In genomic region chr4:79198886-79199591, GRCh38 we compare ENCODE assay signal across 13 cellular contexts.
DNase-seq lines count a peak whose midpoint lies in the region; ATAC-seq and TF ChIP-seq lines count a peak whose summit lies in the region.
"Had no signal": no experiment of that assay in that cellular context is flagged by ENCODE, and none has a peak within 500 bp of the region (broad histone marks: within the 10 kb centered on the region; RNA-seq: fewer than 3 reads in every experiment).

No MANE protein-coding gene starts in this region.

- no peak overlapping the region for H3K4me2 ChIP-seq in SK-N-SH

- H3K36me3 ChIP-seq in SK-N-SH (replicated peaks in 1 of 2; ENCODE audit: control insufficient read depth in 1 of 2, insufficient read depth in 2 of 2, low read length in 1 of 2) (no peaks in the 10 kb centered on the region), mucosa of descending colon (ENCODE audit: low read depth) (no peaks in the 10 kb centered on the region)
- H3K36me3 ChIP-seq: ovary, thyroid gland had no signal

- H4K20me1 ChIP-seq in SK-N-SH (ENCODE audit: insufficient read depth): no peaks in the 10 kb centered on the region

- WGBS in SK-N-SH (ENCODE audit: low lambda C conversion rate): 52% methylated on average over 5 of the region's 5 CpGs

- intact Hi-C loops in mucosa of descending colon (cut with DNase I, micrococcal nuclease): no loop called here

- no peaks in the 10 kb centered on the region for H3K9me3 ChIP-seq in SK-N-SH
- no peaks in the 10 kb centered on the region for H3K9me3 ChIP-seq in mucosa of descending colon
- H3K9me3 ChIP-seq: ovary, thyroid gland had no signal

- H3K27ac ChIP-seq in SK-N-SH (ENCODE audit: low read depth in 2 of 2, low read length in 1 of 2): no peak overlapping the region
- H3K27ac ChIP-seq: ovary, thyroid gland had no signal

- H3K27me3 ChIP-seq in SK-N-SH (ENCODE audit: insufficient read depth): no peaks in the 10 kb centered on the region
- H3K27me3 ChIP-seq: ovary, thyroid gland had no signal

- no peaks in the 10 kb centered on the region for H3F3A ChIP-seq in SK-N-SH (replicated peaks; ENCODE audit: insufficient read depth)

- TF ChIP-seq CTCF in SK-N-SH (IDR thresholded peaks at IDR 0.05): no peak
- no peak for TF ChIP-seq CTCF in astrocyte of the spinal cord (IDR thresholded peaks at IDR 0.05; ENCODE audit: low read depth, low read length)
- no peak for TF ChIP-seq CTCF in mucosa of descending colon (IDR thresholded peaks at IDR 0.05)

- H2AFZ ChIP-seq in SK-N-SH (ENCODE audit: low read depth): no peak overlapping the region

- H3K9me2 ChIP-seq in SK-N-SH: no peaks in the 10 kb centered on the region

- H3K4me3 ChIP-seq in SK-N-SH (ENCODE audit: low read depth in 2 of 2, low read length in 1 of 2) (no peak overlapping the region), astrocyte of the spinal cord (ENCODE audit: low read depth, low read length) (no peak overlapping the region), mucosa of descending colon (no peak overlapping the region)
- H3K4me3 ChIP-seq: ovary, thyroid gland had no signal

- DNase-seq in SK-N-SH: no peak
- DNase-seq in NCI-H446 (lab: John Stamatoyannopoulos, UW): peak; percentile 52 to 81
- DNase-seq in astrocyte of the spinal cord (ENCODE audit: low read depth, low spot score): peak; percentile 15
- DNase-seq in activated CD4-positive, alpha-beta T cell treated with anti-CD3 and anti-CD28 coated beads, Interleukin-2, amount 50 U/mL, for 48 hours: no peak
- no peak for DNase-seq in HuH-7.5 (ENCODE audit: low spot score)
- DNase-seq in mucosa of descending colon: no peak
- DNase-seq in DMS53 (lab: John Stamatoyannopoulos, UW): no peak
- DNase-seq: activated CD4-positive, alpha-beta T cell treated with anti-CD3 and anti-CD28 coated beads for 4 hours; activated T-cell treated with anti-CD3 and anti-CD28 coated beads, Interleukin-2, amount 50 U/mL, for 1 hour; amniotic stem cell; ovary; thyroid gland had no signal

- in situ Hi-C loops in astrocyte of the spinal cord (cut with HindIII; ENCODE audit: low sequenced_read_pairs): no loop called here

- no peak for TF ChIP-seq EP300 in SK-N-SH (IDR thresholded peaks at IDR 0.05; ENCODE audit: borderline replicate concordance in 1 of 2, low read depth in 1 of 2, low read length in 1 of 2)

- POLR2A ChIA-PET in SK-N-SH (lab: Yijun Ruan, JAX): no interaction called here

- H3K9ac ChIP-seq in SK-N-SH: no peak overlapping the region

- no peak for ATAC-seq in SK-N-SH treated with all-trans-retinoic acid at 6 μM for 48 hours
- ATAC-seq in mucosa of descending colon: no peak

- CTCF ChIA-PET in SK-N-SH (lab: Yijun Ruan, JAX): no interaction called here

- H3K79me2 ChIP-seq in SK-N-SH (ENCODE audit: insufficient read depth): no peaks in the 10 kb centered on the region

- H3K4me1 ChIP-seq in SK-N-SH (ENCODE audit: control insufficient read depth in 1 of 2, insufficient read depth in 2 of 2, low read depth in 1 of 2, low read length in 1 of 2) (no peaks in the 10 kb centered on the region; a peak in 1 of 4 replicates), mucosa of descending colon (ENCODE audit: low read depth) (peaks cover 6% of the 10 kb centered on the region)
- H3K4me1 ChIP-seq: thyroid gland had no signal

- no peak for TF ChIP-seq RAD21 in SK-N-SH (IDR thresholded peaks at IDR 0.05; ENCODE audit: low read length)

TF ChIP-seq in SK-N-SH, 30 proteins besides CTCF, POLR2A, EP300 and RAD21:
- no peak for TF ChIP-seq FOXJ3 (CRISPR knock-in tag; IDR thresholded peaks at IDR 0.05)
- peak; percentile 63 for TF ChIP-seq GATA2 (CRISPR knock-in tag; IDR thresholded peaks at IDR 0.05)

TF ChIP-seq in SK-N-SH treated with all-trans-retinoic acid at 6 μM for 48 hours, 23 proteins besides CTCF, POLR2A, EP300 and RAD21:
- TF ChIP-seq OSR1 (CRISPR knock-in tag; IDR thresholded peaks at IDR 0.05) (no peak), GLIS3 (CRISPR knock-in tag; IDR thresholded peaks at IDR 0.05) (no peak), BACH2 (CRISPR knock-in tag; IDR thresholded peaks at IDR 0.05; ENCODE audit: borderline replicate concordance) (no peak), TCF4 (CRISPR knock-in tag; IDR thresholded peaks at IDR 0.05; ENCODE audit: borderline replicate concordance) (no peak), ARNTL (CRISPR knock-in tag; IDR thresholded peaks at IDR 0.05; ENCODE audit: borderline replicate concordance, low read depth) (no peak)
- TF ChIP-seq, protein P1, sequence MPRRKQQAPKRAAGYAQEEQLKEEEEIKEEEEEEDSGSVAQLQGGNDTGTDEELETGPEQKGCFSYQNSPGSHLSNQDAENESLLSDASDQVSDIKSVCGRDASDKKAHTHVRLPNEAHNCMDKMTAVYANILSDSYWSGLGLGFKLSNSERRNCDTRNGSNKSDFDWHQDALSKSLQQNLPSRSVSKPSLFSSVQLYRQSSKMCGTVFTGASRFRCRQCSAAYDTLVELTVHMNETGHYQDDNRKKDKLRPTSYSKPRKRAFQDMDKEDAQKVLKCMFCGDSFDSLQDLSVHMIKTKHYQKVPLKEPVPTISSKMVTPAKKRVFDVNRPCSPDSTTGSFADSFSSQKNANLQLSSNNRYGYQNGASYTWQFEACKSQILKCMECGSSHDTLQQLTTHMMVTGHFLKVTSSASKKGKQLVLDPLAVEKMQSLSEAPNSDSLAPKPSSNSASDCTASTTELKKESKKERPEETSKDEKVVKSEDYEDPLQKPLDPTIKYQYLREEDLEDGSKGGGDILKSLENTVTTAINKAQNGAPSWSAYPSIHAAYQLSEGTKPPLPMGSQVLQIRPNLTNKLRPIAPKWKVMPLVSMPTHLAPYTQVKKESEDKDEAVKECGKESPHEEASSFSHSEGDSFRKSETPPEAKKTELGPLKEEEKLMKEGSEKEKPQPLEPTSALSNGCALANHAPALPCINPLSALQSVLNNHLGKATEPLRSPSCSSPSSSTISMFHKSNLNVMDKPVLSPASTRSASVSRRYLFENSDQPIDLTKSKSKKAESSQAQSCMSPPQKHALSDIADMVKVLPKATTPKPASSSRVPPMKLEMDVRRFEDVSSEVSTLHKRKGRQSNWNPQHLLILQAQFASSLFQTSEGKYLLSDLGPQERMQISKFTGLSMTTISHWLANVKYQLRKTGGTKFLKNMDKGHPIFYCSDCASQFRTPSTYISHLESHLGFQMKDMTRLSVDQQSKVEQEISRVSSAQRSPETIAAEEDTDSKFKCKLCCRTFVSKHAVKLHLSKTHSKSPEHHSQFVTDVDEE (CRISPR knock-in tag; IDR thresholded peaks at IDR 0.05): no peak

Comparison
In these comparisons a context has a peak if more than half of its experiments do, and no peak if none do; other contexts are left out.
1. DNase-seq: peak in NCI-H446 (2 of 2) and astrocyte of the spinal cord (single experiment); none in SK-N-SH (single experiment), activated CD4-positive, alpha-beta T cell treated with anti-CD3 and anti-CD28 coated beads, Interleukin-2, amount 50 U/mL, for 48 hours (0 of 2), HuH-7.5 (single experiment), mucosa of descending colon (0 of 3) and DMS53 (single experiment).